Comparison of ENCODE assay signal across 24 cellular contexts in the genomic region with DNA sequence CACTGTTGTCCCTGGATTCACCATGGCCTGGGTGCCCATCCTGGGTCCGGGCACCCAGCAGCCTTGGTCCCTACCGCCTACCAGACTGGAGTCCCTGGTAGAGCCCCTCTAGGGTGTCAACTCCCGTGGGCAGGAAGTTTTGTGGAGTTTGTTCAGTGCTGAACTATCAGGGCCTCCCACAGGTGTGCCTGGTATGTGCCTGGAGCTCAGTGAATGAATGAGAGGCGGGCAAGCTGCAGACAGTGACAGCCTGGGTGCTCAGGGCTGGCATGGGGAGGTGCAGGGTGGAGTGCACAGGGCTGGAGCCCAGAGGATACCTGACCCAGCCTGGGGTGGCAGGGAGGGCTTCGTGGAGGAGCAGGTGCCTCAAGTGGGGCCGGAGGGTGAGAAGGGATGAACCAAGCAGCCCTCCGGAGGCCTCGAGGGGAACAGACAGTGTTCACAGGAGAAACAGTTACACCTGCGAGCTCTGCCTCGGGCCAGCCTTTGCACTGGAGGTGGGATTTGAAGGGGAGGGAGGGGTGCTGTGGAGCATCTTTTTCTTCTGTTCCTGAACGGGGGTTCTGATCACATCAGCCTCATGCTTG. TPM values are rescaled to one million over a fixed set of nuclear protein-coding genes. Genes with fewer than 3 reads are reported as not detected.
DNase-seq lines count a peak whose midpoint lies in the region; ATAC-seq, FAIRE-seq and TF ChIP-seq lines count a peak whose summit lies in the region.
"Had no signal": no experiment of that assay in that cellular context is flagged by ENCODE, and none has a peak within 500 bp of the region (broad histone marks: within the 10 kb centered on the region; RNA-seq: fewer than 3 reads in every experiment).

No MANE protein-coding gene starts in this region.

- H3K4me3 Mint-ChIP-seq in WTC11 = no peak overlapping the region
- H3K4me3 Mint-ChIP-seq: activated CD8-positive, alpha-beta memory T cell treated with anti-CD3 and anti-CD28 coated beads, Interleukin-2, amount 10 ng/mL, durations not matched to agents 7 days and 5 days; stimulated activated naive CD8-positive, alpha-beta T cell treated with anti-CD3 and anti-CD28 coated beads, Interleukin-15, amount 100 ng/mL, for 72 hours had no signal

- WGBS in suprapubic skin = 52% methylated on average over 8 of the region's 11 CpGs

- no peak for TF ChIP-seq POLR2A in suprapubic skin (IDR thresholded peaks at IDR 0.05)

- 0 out of 2 replicates have a peak overlapping the region, but pooled peaks have one; percentile 16 for H3K27ac ChIP-seq in HEK293 (ENCODE audit: extremely low read depth, low read depth, low read length)
- H3K27ac ChIP-seq in kidney (ENCODE audit: low read depth in 2 of 2, low read length in 2 of 2) = peak overlapping the region; percentile 8 to 79
- peak overlapping the region; percentile 75 for H3K27ac ChIP-seq in suprapubic skin

- H3K4me1 ChIP-seq in HEK293 (ENCODE audit: control insufficient read depth, insufficient read depth, low read length) (peaks cover 20% of the 10 kb centered on the region), kidney (ENCODE audit: control insufficient read depth in 1 of 2, insufficient read depth in 1 of 2, low read depth in 1 of 2, low read length in 2 of 2) (peaks cover 37 to 57% of the 10 kb centered on the region in 2 donors), suprapubic skin (peaks cover 67% of the 10 kb centered on the region)

- POLR2A ChIA-PET in HEK293 (lab: Yijun Ruan, JAX) = interaction anchor here (1.2 kb wide), 1 partner anchor 33 kb away, joined by 4 read pairs; no protein-coding TSS in a partner anchor
- POLR2A ChIA-PET in WTC11 (lab: Charles Lee) = interaction anchor here (2.2 kb wide), 1 partner anchor 10 kb away, joined by 9 read pairs; no protein-coding TSS in a partner anchor

- H3K9me3 ChIP-seq in HEK293 (ENCODE audit: control insufficient read depth, insufficient read depth, low read depth, low read length) (no peaks in the 10 kb centered on the region), kidney (ENCODE audit: control insufficient read depth in 1 of 2, low read length in 2 of 2) (no peaks in the 10 kb centered on the region), suprapubic skin (no peaks in the 10 kb centered on the region)

- peak; percentile 43 for ATAC-seq in WTC11
- no peak for ATAC-seq in activated naive CD4-positive, alpha-beta T cell treated with anti-CD3 and anti-CD28 coated beads, Interleukin-2, amount 50 U/mL, for 72 hours
- ATAC-seq: activated CD8-positive, alpha-beta memory T cell treated with anti-CD3 and anti-CD28 coated beads, Interleukin-2, amount 10 ng/mL, durations not matched to agents 7 days and 5 days; stimulated activated naive CD8-positive, alpha-beta T cell treated with anti-CD3 and anti-CD28 coated beads, Interleukin-15, amount 100 ng/mL, for 72 hours had no signal

- peak overlapping the region in 1 of 2 donors; percentile 34 for H3K9ac ChIP-seq in kidney (ENCODE audit: low read length in 2 of 2)

- intact Hi-C loops in kidney (cut with DNase I) = no loop called here

- no peak for FAIRE-seq in kidney (lab: Jason Lieb, UNC)
- FAIRE-seq: urothelium cell line had no signal

- no peaks in the 10 kb centered on the region for H3K27me3 ChIP-seq in suprapubic skin
- H3K27me3 ChIP-seq: hepatocyte had no signal

- H3K27ac Mint-ChIP-seq in WTC11 = no peak overlapping the region
- H3K27ac Mint-ChIP-seq in activated naive CD4-positive, alpha-beta T cell treated with anti-CD3 and anti-CD28 coated beads, Interleukin-2, amount 50 U/mL, for 72 hours = no peak overlapping the region
- H3K27ac Mint-ChIP-seq: activated CD8-positive, alpha-beta memory T cell treated with anti-CD3 and anti-CD28 coated beads, Interleukin-2, amount 10 ng/mL, durations not matched to agents 7 days and 5 days; stimulated activated naive CD8-positive, alpha-beta T cell treated with anti-CD3 and anti-CD28 coated beads, Interleukin-15, amount 100 ng/mL, for 72 hours had no signal

- no peak overlapping the region for H3K4me3 ChIP-seq in HEK293 (ENCODE audit: low read depth, low read length)
- H3K4me3 ChIP-seq in kidney (ENCODE audit: low read length in 2 of 2) = no peak overlapping the region
- H3K4me3 ChIP-seq in suprapubic skin = peak overlapping the region; percentile 13
- H3K4me3 ChIP-seq: hepatocyte had no signal

- CTCF ChIA-PET in HEK293 (lab: Yijun Ruan, JAX) = interaction anchor here (0.6 to 2.1 kb wide), 8 partner anchors 15 to 377 kb away, joined by 3 to 6 read pairs (median 4); partner anchors contain the start of gene EID2B
- CTCF ChIA-PET in WTC11 (lab: Charles Lee) = interaction anchor here (0.6 to 2.9 kb wide), 10 partner anchors 10 to 187 kb away, joined by 3 to 21 read pairs (median 8); partner anchors contain the start of gene SAMD4B

- no peak for DNase-seq in WTC11 (ENCODE audit: low spot score)
- DNase-seq in kidney = no peak
- no peak for DNase-seq in suprapubic skin (ENCODE audit: low spot score in 2 of 2)
- no peak for DNase-seq in midbrain (lab: John Stamatoyannopoulos, UW)
- DNase-seq in activated naive CD4-positive, alpha-beta T cell treated with anti-CD3 and anti-CD28 coated beads, Interleukin-2, amount 50 U/mL, for 72 hours (ENCODE audit: low spot score in 2 of 2) = no peak
- DNase-seq in dedifferentiated amniotic fluid mesenchymal stem cell (ENCODE audit: extremely low spot score) = no peak
- DNase-seq: activated CD4-positive, alpha-beta T cell treated with anti-CD3 and anti-CD28 coated beads for 1 hour; activated CD8-positive, alpha-beta memory T cell treated with anti-CD3 and anti-CD28 coated beads, Interleukin-2, amount 10 ng/mL, durations not matched to agents 7 days and 5 days; activated effector memory CD4-positive, alpha-beta T cell treated with anti-CD3 and anti-CD28 coated beads, Interleukin-2, amount 50 U/mL, for 16 hours; amygdala; COR-L47; effector memory CD4-positive, alpha-beta T cell; NCI-H1436; NCI-H2171 treated with DMSO at 0.1 percent for 48 hours; NCI-H748 treated with DMSO at 0.1 percent for 48 hours; nucleus accumbens; stimulated activated CD4-positive, alpha-beta T cell treated with anti-CD3 and anti-CD28 coated beads, Interleukin-1b, Interleukin-23, amount 100 ng/mL, for 48 hours; stimulated activated naive CD8-positive, alpha-beta T cell treated with anti-CD3 and anti-CD28 coated beads, Interleukin-15, amount 100 ng/mL, for 72 hours had no signal

- no peak for TF ChIP-seq EP300 in suprapubic skin (IDR thresholded peaks at IDR 0.05)

- H3K36me3 ChIP-seq in HEK293 (ENCODE audit: control insufficient read depth in 2 of 2, insufficient read depth in 1 of 2, low read length in 2 of 2) = peaks cover 3 to 6% of the 10 kb centered on the region in 2 experiments; a peak in 2 of 3 replicates
- no peaks in the 10 kb centered on the region for H3K36me3 ChIP-seq in kidney (ENCODE audit: control insufficient read depth in 1 of 2, insufficient read depth in 2 of 2, low read length in 2 of 2)
- no peaks in the 10 kb centered on the region for H3K36me3 ChIP-seq in suprapubic skin

- H3K4me1 Mint-ChIP-seq in WTC11 = peaks cover 40% of the 10 kb centered on the region

- H3K27me3 Mint-ChIP-seq in WTC11 (ENCODE audit: low read depth) = no peaks in the 10 kb centered on the region
- H3K27me3 Mint-ChIP-seq: activated CD8-positive, alpha-beta memory T cell treated with anti-CD3 and anti-CD28 coated beads, Interleukin-2, amount 10 ng/mL, durations not matched to agents 7 days and 5 days; stimulated activated naive CD8-positive, alpha-beta T cell treated with anti-CD3 and anti-CD28 coated beads, Interleukin-15, amount 100 ng/mL, for 72 hours had no signal

- H3K36me3 Mint-ChIP-seq in WTC11 = peaks cover 4% of the 10 kb centered on the region; the same call in 1 of the 2 replicates
- H3K36me3 Mint-ChIP-seq in activated naive CD4-positive, alpha-beta T cell treated with anti-CD3 and anti-CD28 coated beads, Interleukin-2, amount 50 U/mL, for 72 hours = no peaks in the 10 kb centered on the region
- H3K36me3 Mint-ChIP-seq: activated CD8-positive, alpha-beta memory T cell treated with anti-CD3 and anti-CD28 coated beads, Interleukin-2, amount 10 ng/mL, durations not matched to agents 7 days and 5 days had no signal

- TF ChIP-seq CTCF in HEK293 (tag by site-specific recombination; IDR thresholded peaks at IDR 0.05) = no peak
- no peak for TF ChIP-seq CTCF in WTC11 (IDR thresholded peaks at IDR 0.05)
- TF ChIP-seq CTCF in kidney (IDR thresholded peaks at IDR 0.05; ENCODE audit: borderline replicate concordance, extremely low read depth, insufficient read depth) = no peak
- TF ChIP-seq CTCF in suprapubic skin (IDR thresholded peaks at IDR 0.05) = no peak

- H3K9me3 Mint-ChIP-seq in WTC11 = no peaks in the 10 kb centered on the region
- H3K9me3 Mint-ChIP-seq in activated naive CD4-positive, alpha-beta T cell treated with anti-CD3 and anti-CD28 coated beads, Interleukin-2, amount 50 U/mL, for 72 hours = no peaks in the 10 kb centered on the region
- H3K9me3 Mint-ChIP-seq: stimulated activated naive CD8-positive, alpha-beta T cell treated with anti-CD3 and anti-CD28 coated beads, Interleukin-15, amount 100 ng/mL, for 72 hours had no signal

TF ChIP-seq in HEK293, 187 proteins besides CTCF, POLR2A, EP300 and RAD21 (continues in another document):
- TF ChIP-seq ZNF335 (tag by site-specific recombination; conservative IDR thresholded peaks at IDR 0.05) = peak; percentile 42; the same call in 1 of the 2 replicates

TF ChIP-seq in WTC11, 78 proteins besides CTCF, POLR2A, EP300 and RAD21 (continues in another document):
- no peak for TF ChIP-seq JAZF1 (CRISPR knock-in tag; IDR thresholded peaks at IDR 0.05)

RNA-seq across cellular contexts. Expression of gene PAK4, which starts 29.6 kb away (rescaled TPM):
- total RNA-seq in WTC11 (2021) (69.8 to 77.7 TPM (median 73.9 TPM) in 3 replicates), kidney (55.6 TPM), suprapubic skin (10 to 100 TPM; 20.7 to 25.3 (median 23.6) TPM)
- polyA plus RNA-seq in kidney (ENCODE audit: insufficient read depth, low read depth, low replicate concordance) = 52.5 TPM
- total RNA-seq in activated naive CD4-positive, alpha-beta T cell treated with anti-CD3 and anti-CD28 coated beads, Interleukin-2, amount 50 U/mL, for 72 hours = 10 to 100 TPM; 15.6 to 19.4 TPM

RNA-seq across cellular contexts. Expression of gene NCCRP1, which starts 41.6 kb away (rescaled TPM):
- total RNA-seq in WTC11 (2021) (2.0 to 2.5 TPM (median 2.2 TPM) in 3 replicates), kidney (0.60 TPM), suprapubic skin (100 to 1,000 TPM in 3 of 4 donors, 10 to 100 TPM in 1; 32.7 to 420 (median 277) TPM)
- 5.5 TPM for polyA plus RNA-seq in kidney (ENCODE audit: insufficient read depth, low read depth, low replicate concordance)
- not detected for total RNA-seq in activated naive CD4-positive, alpha-beta T cell treated with anti-CD3 and anti-CD28 coated beads, Interleukin-2, amount 50 U/mL, for 72 hours
- total RNA-seq: activated CD8-positive, alpha-beta memory T cell treated with anti-CD3 and anti-CD28 coated beads, Interleukin-2, amount 10 ng/mL, durations not matched to agents 7 days and 5 days; cerebellum had no signal

RNA-seq across cellular contexts. Expression of gene SYCN, which starts 48.9 kb away (rescaled TPM):
- total RNA-seq in WTC11 (2021) (0.37 to 1.1 TPM (median 0.77 TPM) in 3 replicates), kidney (not detected), suprapubic skin (not detected)
- not detected for polyA plus RNA-seq in kidney (ENCODE audit: insufficient read depth, low read depth, low replicate concordance)
- total RNA-seq in activated naive CD4-positive, alpha-beta T cell treated with anti-CD3 and anti-CD28 coated beads, Interleukin-2, amount 50 U/mL, for 72 hours = not detected
- total RNA-seq: activated CD8-positive, alpha-beta memory T cell treated with anti-CD3 and anti-CD28 coated beads, Interleukin-2, amount 10 ng/mL, durations not matched to agents 7 days and 5 days; cerebellum; G401; SK-MEL-5 had no signal

Comparison
In these comparisons a context has a peak if more than half of its experiments do, and no peak if none do; other contexts are left out.
1. H3K27ac ChIP-seq: peak in every context shown above with its lines; median percentile 75 in suprapubic skin; 44 in kidney; 16 in HEK293.